In genomic region chr14:86990396-86990795, GRCh38 we compare ENCODE assay signal across 22 cellular contexts.
DNase-seq lines count a peak whose midpoint lies in the region; ATAC-seq, FAIRE-seq and TF ChIP-seq lines count a peak whose summit lies in the region.
"Had no signal": no experiment of that assay in that cellular context is flagged by ENCODE, and none has a peak within 500 bp of the region (broad histone marks: within the 10 kb centered on the region; RNA-seq: fewer than 3 reads in every experiment).

No MANE protein-coding gene starts in this region.

- no peak overlapping the region for H3K4me3 ChIP-seq in OCI-LY7 (ENCODE audit: low read depth, low read length, poor library complexity, severe bottlenecking)
- no peak overlapping the region for H3K4me3 ChIP-seq in bronchial epithelial cell (ENCODE audit: low read depth, low read length)
- H3K4me3 ChIP-seq in psoas muscle = no peak overlapping the region
- H3K4me3 ChIP-seq: A549, BLaER1, GM12878, GM23338 had no signal

- TF ChIP-seq POLR2A in erythroblast (IDR thresholded peaks at IDR 0.05; ENCODE audit: low read length) = no peak

- H4K20me1 ChIP-seq in OCI-LY7 (ENCODE audit: insufficient read depth, low read length) = no peaks in the 10 kb centered on the region
- H4K20me1 ChIP-seq: BLaER1 had no signal

- CTCF ChIA-PET in OCI-LY7 (lab: Charles Lee; ENCODE audit: unreplicated experiment) = no interaction called here

- no TSS peak for BruUV-seq in OCI-LY7 (replicated peaks; lab: Mats Ljungman, UMichigan)

- TF ChIP-seq CTCF in OCI-LY7 (conservative IDR thresholded peaks at IDR 0.05; ENCODE audit: low read length) = no peak
- no peak for TF ChIP-seq CTCF in bronchial epithelial cell (IDR thresholded peaks at IDR 0.05; ENCODE audit: insufficient read depth, low read length, severe bottlenecking)
- TF ChIP-seq CTCF in psoas muscle (IDR thresholded peaks at IDR 0.05) = no peak

- H3K9me2 ChIP-seq in OCI-LY7 (ENCODE audit: insufficient read depth, low read length) = no peaks in the 10 kb centered on the region

- H3K27me3 ChIP-seq in bronchial epithelial cell (ENCODE audit: control insufficient read depth, insufficient read depth, low read length) (no peaks in the 10 kb centered on the region), psoas muscle (ENCODE audit: insufficient read depth in 3 of 3, low read length in 2 of 3) (no peaks in the 10 kb centered on the region)
- H3K27me3 ChIP-seq: BLaER1 had no signal

- peak overlapping the region; percentile 49; the same call in 1 of the 2 replicates for H2AFZ ChIP-seq in OCI-LY7 (ENCODE audit: low read length)
- H2AFZ ChIP-seq: GM23338 had no signal

- H3K36me3 ChIP-seq in OCI-LY7 (ENCODE audit: insufficient read depth, low read length) = no peaks in the 10 kb centered on the region
- H3K36me3 ChIP-seq in bronchial epithelial cell (ENCODE audit: control insufficient read depth, insufficient read depth, low read length) = no peaks in the 10 kb centered on the region
- H3K36me3 ChIP-seq in psoas muscle (ENCODE audit: insufficient read depth in 1 of 2, low read depth in 1 of 2) = no peaks in the 10 kb centered on the region
- H3K36me3 ChIP-seq: BLaER1 had no signal

- DNase-seq in EL = peak; percentile 28
- DNase-seq in OCI-LY7 (ENCODE audit: low spot score) = no peak
- DNase-seq in bronchial epithelial cell (ENCODE audit: low read depth) = peak; percentile 6
- peak; percentile 61 for DNase-seq in renal cortical epithelial cell (ENCODE audit: low read depth)
- no peak for DNase-seq in erythroblast (lab: John Stamatoyannopoulos, UW)
- DNase-seq in mucosa of gallbladder (ENCODE audit: low spot score) = no peak
- no peak for DNase-seq in psoas muscle
- DNase-seq: 8988T; Caco-2; CD4-positive, CD25-positive, alpha-beta regulatory T cell; CD8-positive, alpha-beta T cell; DMS153; DND-41; GDM1; H9 had no signal

- no peaks in the 10 kb centered on the region for H3K4me1 ChIP-seq in OCI-LY7 (ENCODE audit: insufficient read depth, low read length, poor library complexity, severe bottlenecking)
- H3K4me1 ChIP-seq in psoas muscle = no peaks in the 10 kb centered on the region
- H3K4me1 ChIP-seq: A549, BLaER1, Caco-2 had no signal

- no peaks in the 10 kb centered on the region for H3K79me2 ChIP-seq in OCI-LY7 (ENCODE audit: insufficient read depth, low read depth, low read length)

- H3K4me2 ChIP-seq in OCI-LY7 (ENCODE audit: low read length) = no peak overlapping the region
- H3K4me2 ChIP-seq: A549, BLaER1, GM23338 had no signal

- WGBS in psoas muscle, 3 donors = 76 to 80% (median 79%) methylated on average over 2 of the region's 2 CpGs

- H3K9me3 ChIP-seq in OCI-LY7 (ENCODE audit: low read length) (0 out of 2 replicates have a peak, but pooled peaks cover 4% of the 10 kb centered on the region), psoas muscle (no peaks in the 10 kb centered on the region)
- H3K9me3 ChIP-seq: A549, BLaER1, Caco-2 had no signal

- POLR2A ChIA-PET in OCI-LY7 (lab: Charles Lee) = interaction anchor here (1.3 kb wide), 1 partner anchor 10 kb away, joined by 3 read pairs; no protein-coding TSS in a partner anchor

- no peak overlapping the region for H3K27ac ChIP-seq in OCI-LY7 (ENCODE audit: low read depth, low read length, poor library complexity, severe bottlenecking)
- H3K27ac ChIP-seq in psoas muscle = no peak overlapping the region
- H3K27ac ChIP-seq: A549, BLaER1, C4-2B had no signal

- ATAC-seq in psoas muscle = no peak
- ATAC-seq: A549; CD8-positive, alpha-beta T cell; GM12878; GM23338; HCT116 had no signal

- intact Hi-C loops in OCI-LY7 (cut with micrococcal nuclease; ENCODE audit: unreplicated experiment) (no loop called here), psoas muscle (cut with DNase I) (no loop called here)

- FAIRE-seq in bronchial epithelial cell (lab: Jason Lieb, UNC) = no peak
- FAIRE-seq: A549, GM12878, GM18507 had no signal

Comparison
In these comparisons a context has a peak if more than half of its experiments do, and no peak if none do; other contexts are left out.
1. DNase-seq: peak in EL (single experiment), bronchial epithelial cell (single experiment) and renal cortical epithelial cell (single experiment); none in OCI-LY7 (single experiment), erythroblast (0 of 2), mucosa of gallbladder (single experiment) and psoas muscle (0 of 2).